13 cellular contexts compared by ENCODE assay signal in the genomic region with DNA sequence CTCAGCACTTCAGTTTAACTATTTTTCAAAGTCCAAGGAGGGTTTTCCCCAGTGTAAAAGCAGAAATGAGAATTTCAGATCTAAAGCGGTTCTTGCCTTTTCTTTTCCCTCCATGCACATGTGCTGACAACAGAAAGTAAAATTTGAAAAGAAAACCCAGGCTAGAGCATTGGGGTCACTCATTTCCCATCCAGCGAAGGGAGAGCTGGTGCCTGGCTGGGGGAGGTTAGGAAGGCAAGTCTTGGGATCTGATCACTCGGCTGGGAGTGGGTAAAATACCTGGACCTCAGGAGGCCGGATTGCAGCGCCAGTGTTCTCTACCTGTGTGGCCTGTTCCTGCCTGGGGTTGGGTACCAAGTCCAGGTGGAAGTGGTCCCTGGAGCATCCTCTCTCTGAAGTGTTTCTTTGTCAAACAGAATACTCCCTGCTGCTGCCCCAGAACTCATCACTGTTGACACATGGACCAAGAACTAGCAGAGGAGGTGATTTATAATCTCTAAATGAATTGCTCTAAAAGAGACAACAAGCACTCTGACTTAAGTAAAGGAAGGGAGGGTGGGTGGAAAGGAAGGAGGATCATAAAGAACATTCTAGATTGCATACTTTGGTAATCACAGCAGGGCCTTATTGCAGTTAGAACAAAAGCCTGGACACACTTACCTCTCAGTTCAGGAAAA.
A peak's percentile ranks its signal among the peaks of the same experiment; 100 is the strongest.
DNase-seq lines count a peak whose midpoint lies in the region; ATAC-seq, FAIRE-seq and TF ChIP-seq lines count a peak whose summit lies in the region.
"Had no signal": no experiment of that assay in that cellular context is flagged by ENCODE, and none has a peak within 500 bp of the region (broad histone marks: within the 10 kb centered on the region; RNA-seq: fewer than 3 reads in every experiment).

No MANE protein-coding gene starts in this region.

- FAIRE-seq in D721Med (lab: Jason Lieb, UNC), result no peak
- FAIRE-seq: bronchial epithelial cell, H54, islet of Langerhans had no signal

- H3K9me3 Mint-ChIP-seq in activated CD4-positive, alpha-beta memory T cell treated with anti-CD3 and anti-CD28 coated beads for 36 hours, result no peaks in the 10 kb centered on the region
- no peaks in the 10 kb centered on the region for H3K9me3 Mint-ChIP-seq in activated CD4-positive, alpha-beta memory T cell treated with anti-CD3 and anti-CD28 coated beads, Interleukin-2, amount 10 ng/mL, durations not matched to agents 7 days and 5 days
- H3K9me3 Mint-ChIP-seq in stimulated activated naive B cell treated with anti-CD40 and anti-IgM and Interleukin-4, amounts not matched to agents 10 μg/mL and 1 μg/mL and 100 μg/mL, for 72 hours, result no peaks in the 10 kb centered on the region

- no peak for TF ChIP-seq CTCF in D721Med (IDR thresholded peaks at IDR 0.05; ENCODE audit: insufficient read depth, missing control alignments)

- intact Hi-C loops in activated CD4-positive, alpha-beta memory T cell treated with anti-CD3 and anti-CD28 coated beads for 36 hours (cut with micrococcal nuclease), result no loop called here

- H3K36me3 Mint-ChIP-seq in activated CD4-positive, alpha-beta memory T cell treated with anti-CD3 and anti-CD28 coated beads for 36 hours, result peaks cover 14% of the 10 kb centered on the region
- peaks cover 3% of the 10 kb centered on the region for H3K36me3 Mint-ChIP-seq in activated CD4-positive, alpha-beta memory T cell treated with anti-CD3 and anti-CD28 coated beads, Interleukin-2, amount 10 ng/mL, durations not matched to agents 7 days and 5 days (ENCODE audit: low read depth)
- peaks cover 27 to 47% of the 10 kb centered on the region in 2 donors for H3K36me3 Mint-ChIP-seq in stimulated activated naive B cell treated with anti-CD40 and anti-IgM and Interleukin-4, amounts not matched to agents 10 μg/mL and 1 μg/mL and 100 μg/mL, for 72 hours

- H3K4me3 Mint-ChIP-seq in activated CD4-positive, alpha-beta memory T cell treated with anti-CD3 and anti-CD28 coated beads for 36 hours, result no peak overlapping the region
- no peak overlapping the region for H3K4me3 Mint-ChIP-seq in activated CD4-positive, alpha-beta memory T cell treated with anti-CD3 and anti-CD28 coated beads, Interleukin-2, amount 10 ng/mL, durations not matched to agents 7 days and 5 days
- H3K4me3 Mint-ChIP-seq in stimulated activated naive B cell treated with anti-CD40 and anti-IgM and Interleukin-4, amounts not matched to agents 10 μg/mL and 1 μg/mL and 100 μg/mL, for 72 hours, result peak overlapping the region in 1 of 2 donors; percentile 50

- DNase-seq in activated CD4-positive, alpha-beta memory T cell treated with anti-CD3 and anti-CD28 coated beads for 36 hours, result no peak
- no peak for DNase-seq in activated CD4-positive, alpha-beta memory T cell treated with anti-CD3 and anti-CD28 coated beads, Interleukin-2, amount 10 ng/mL, durations not matched to agents 7 days and 5 days
- no peak for DNase-seq in stimulated activated naive B cell treated with anti-CD40 and anti-IgM and Interleukin-4, amounts not matched to agents 10 μg/mL and 1 μg/mL and 100 μg/mL, for 72 hours
- DNase-seq in D721Med (ENCODE audit: insufficient read length, low spot score), result no peak
- no peak for DNase-seq in 8988T
- DNase-seq: NCI-H226; stimulated activated naive CD8-positive, alpha-beta T cell treated with anti-CD3 and anti-CD28 coated beads, Interleukin-15, Interleukin-2, amounts not matched to agents 100 U/mL and 50 U/mL, for 24 hours had no signal

- H3K27ac Mint-ChIP-seq in activated CD4-positive, alpha-beta memory T cell treated with anti-CD3 and anti-CD28 coated beads for 36 hours, result peak overlapping the region; percentile 33
- no peak overlapping the region for H3K27ac Mint-ChIP-seq in activated CD4-positive, alpha-beta memory T cell treated with anti-CD3 and anti-CD28 coated beads, Interleukin-2, amount 10 ng/mL, durations not matched to agents 7 days and 5 days
- H3K27ac Mint-ChIP-seq in stimulated activated naive B cell treated with anti-CD40 and anti-IgM and Interleukin-4, amounts not matched to agents 10 μg/mL and 1 μg/mL and 100 μg/mL, for 72 hours, result peak overlapping the region; percentile 76

- CTCF ChIA-PET in activated CD4-positive, alpha-beta memory T cell treated with anti-CD3 and anti-CD28 coated beads for 36 hours (lab: Charles Lee), result interaction anchor here (0.7 to 2.7 kb wide), 3 partner anchors 12 to 333 kb away, joined by 3 to 20 read pairs (median 7); no protein-coding TSS in a partner anchor
- CTCF ChIA-PET in activated CD4-positive, alpha-beta memory T cell treated with anti-CD3 and anti-CD28 coated beads, Interleukin-2, amount 10 ng/mL, durations not matched to agents 7 days and 5 days (lab: Charles Lee), result interaction anchor here (4.3 kb wide), 1 partner anchor 13 kb away, joined by 31 read pairs; no protein-coding TSS in a partner anchor

- POLR2A ChIA-PET in activated CD4-positive, alpha-beta memory T cell treated with anti-CD3 and anti-CD28 coated beads for 36 hours (lab: Charles Lee), result interaction anchor here (1.2 kb wide), 1 partner anchor 13 kb away, joined by 4 read pairs; no protein-coding TSS in a partner anchor
- POLR2A ChIA-PET in activated CD4-positive, alpha-beta memory T cell treated with anti-CD3 and anti-CD28 coated beads, Interleukin-2, amount 10 ng/mL, durations not matched to agents 7 days and 5 days (lab: Charles Lee), result no interaction called here

- peak; percentile 88 for ATAC-seq in GM21786 (IDR thresholded peaks at IDR 0.05; ENCODE audit: unreplicated experiment)
- peak; percentile 78 for ATAC-seq in HG03521 (IDR thresholded peaks at IDR 0.05; ENCODE audit: unreplicated experiment)
- peak; percentile 68 to 74 for ATAC-seq in stimulated activated naive B cell treated with anti-CD40 and anti-IgM and Interleukin-4, amounts not matched to agents 10 μg/mL and 1 μg/mL and 100 μg/mL, for 72 hours (replicated peaks)
- no peak for ATAC-seq in HG02938 (IDR thresholded peaks at IDR 0.05; ENCODE audit: unreplicated experiment)
- ATAC-seq: stimulated activated naive CD8-positive, alpha-beta T cell treated with anti-CD3 and anti-CD28 coated beads, Interleukin-15, Interleukin-2, amounts not matched to agents 100 U/mL and 50 U/mL, for 24 hours had no signal

- H3K4me1 Mint-ChIP-seq in activated CD4-positive, alpha-beta memory T cell treated with anti-CD3 and anti-CD28 coated beads for 36 hours (ENCODE audit: low read depth), result peaks cover 12% of the 10 kb centered on the region
- H3K4me1 Mint-ChIP-seq in activated CD4-positive, alpha-beta memory T cell treated with anti-CD3 and anti-CD28 coated beads, Interleukin-2, amount 10 ng/mL, durations not matched to agents 7 days and 5 days, result peaks cover 18% of the 10 kb centered on the region
- peaks cover 10 to 33% of the 10 kb centered on the region in 2 donors for H3K4me1 Mint-ChIP-seq in stimulated activated naive B cell treated with anti-CD40 and anti-IgM and Interleukin-4, amounts not matched to agents 10 μg/mL and 1 μg/mL and 100 μg/mL, for 72 hours

- no peaks in the 10 kb centered on the region for H3K27me3 Mint-ChIP-seq in activated CD4-positive, alpha-beta memory T cell treated with anti-CD3 and anti-CD28 coated beads for 36 hours
- H3K27me3 Mint-ChIP-seq in activated CD4-positive, alpha-beta memory T cell treated with anti-CD3 and anti-CD28 coated beads, Interleukin-2, amount 10 ng/mL, durations not matched to agents 7 days and 5 days, result no peaks in the 10 kb centered on the region
- no peaks in the 10 kb centered on the region for H3K27me3 Mint-ChIP-seq in stimulated activated naive B cell treated with anti-CD40 and anti-IgM and Interleukin-4, amounts not matched to agents 10 μg/mL and 1 μg/mL and 100 μg/mL, for 72 hours
